1 cellular context compared by ENCODE assay signal in the genomic region with DNA sequence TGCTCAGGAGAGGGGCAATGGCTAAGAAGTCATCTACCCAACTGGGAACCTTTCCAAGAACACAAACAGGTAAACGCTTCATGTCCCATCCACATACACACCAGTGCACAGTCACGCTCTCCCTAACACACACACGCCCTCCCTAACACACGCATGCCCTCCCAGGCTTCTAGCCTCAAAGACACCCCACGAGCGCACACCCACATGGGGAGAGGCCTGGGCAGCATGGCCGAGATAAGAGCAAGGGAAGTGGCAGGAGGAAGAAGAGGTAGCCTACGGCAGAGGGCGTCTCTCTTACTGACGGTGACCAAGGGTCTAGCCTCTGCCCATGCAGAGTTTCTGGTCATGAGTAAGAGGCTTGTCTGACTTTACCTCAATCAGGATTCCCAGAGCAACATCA.
TF ChIP-seq lines count a peak whose summit lies in the region.

No MANE protein-coding gene starts in this region.

TF ChIP-seq in SK-N-SH, 30 proteins besides CTCF, POLR2A, EP300 and RAD21 (continued from another document):
- TF ChIP-seq NFIC (IDR thresholded peaks at IDR 0.05; ENCODE audit: borderline replicate concordance) (no peak), FOXM1 (IDR thresholded peaks at IDR 0.05; ENCODE audit: low read depth) (no peak), SMC3 (IDR thresholded peaks at IDR 0.05; ENCODE audit: low read depth, low read length) (no peak)
- TF ChIP-seq, protein P1, sequence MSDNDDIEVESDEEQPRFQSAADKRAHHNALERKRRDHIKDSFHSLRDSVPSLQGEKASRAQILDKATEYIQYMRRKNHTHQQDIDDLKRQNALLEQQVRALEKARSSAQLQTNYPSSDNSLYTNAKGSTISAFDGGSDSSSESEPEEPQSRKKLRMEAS (IDR thresholded peaks at IDR 0.05; ENCODE audit: low read depth) = no peak
